In genomic region chr9:113580954-113581311, GRCh38 we compare ENCODE assay signal across 8 cellular contexts.
DNase-seq lines count a peak whose midpoint lies in the region; ATAC-seq and TF ChIP-seq lines count a peak whose summit lies in the region.
"Had no signal": no experiment of that assay in that cellular context is flagged by ENCODE, and none has a peak within 500 bp of the region (broad histone marks: within the 10 kb centered on the region; RNA-seq: fewer than 3 reads in every experiment).

No MANE protein-coding gene starts in this region.

- peak overlapping the region; percentile 90 for H3K4me2 ChIP-seq in KMS-11

- POLR2A ChIA-PET in activated CD8-positive, alpha-beta T cell treated with anti-CD3 and anti-CD28 coated beads, Interleukin-2, amount 10 ng/mL, durations not matched to agents 7 days and 5 days (lab: Charles Lee), result interaction anchor here (1.6 to 5.8 kb wide), 4 partner anchors 63 to 171 kb away, joined by 3 to 49 read pairs (median 5); partner anchors contain the start of genes C9orf43 and POLE3

- H3K4me1 ChIP-seq in KMS-11 (ENCODE audit: low read depth, poor library complexity, severe bottlenecking), result peaks cover 66% of the 10 kb centered on the region

- no peak overlapping the region for H2AFZ ChIP-seq in KMS-11 (ENCODE audit: low read depth)

- H3K27ac ChIP-seq in KMS-11 (no peak overlapping the region), layer of hippocampus (ENCODE audit: low read depth, low read length) (peak overlapping the region; percentile 85)

- H3K4me1 Mint-ChIP-seq in activated CD8-positive, alpha-beta T cell treated with anti-CD3 and anti-CD28 coated beads, Interleukin-2, amount 10 ng/mL, durations not matched to agents 7 days and 5 days (ENCODE audit: low read depth), result peaks cover 86% of the 10 kb centered on the region
- H3K4me1 Mint-ChIP-seq in stimulated activated naive CD8-positive, alpha-beta T cell treated with anti-CD3 and anti-CD28 coated beads, Interleukin-15, amount 100 ng/mL, for 72 hours, result peaks cover 94% of the 10 kb centered on the region

- H3K9me3 Mint-ChIP-seq in activated CD8-positive, alpha-beta T cell treated with anti-CD3 and anti-CD28 coated beads, Interleukin-2, amount 10 ng/mL, durations not matched to agents 7 days and 5 days (ENCODE audit: insufficient read depth), result no peaks in the 10 kb centered on the region
- H3K9me3 Mint-ChIP-seq in stimulated activated naive CD8-positive, alpha-beta T cell treated with anti-CD3 and anti-CD28 coated beads, Interleukin-15, amount 100 ng/mL, for 72 hours, result no peaks in the 10 kb centered on the region
- H3K9me3 Mint-ChIP-seq: brain had no signal

- no peak overlapping the region for H3K4me3 ChIP-seq in KMS-11 (IDR thresholded peaks at IDR 0.05; ENCODE audit: insufficient read depth, low read depth, low read length)

- no peak for TF ChIP-seq CTCF in KMS-11 (conservative IDR thresholded peaks at IDR 0.05; ENCODE audit: low read depth, low read length)

- peak overlapping the region; percentile 82 for H3K4me3 Mint-ChIP-seq in activated CD8-positive, alpha-beta T cell treated with anti-CD3 and anti-CD28 coated beads, Interleukin-2, amount 10 ng/mL, durations not matched to agents 7 days and 5 days
- peak overlapping the region; percentile 85 to 87 for H3K4me3 Mint-ChIP-seq in stimulated activated naive CD8-positive, alpha-beta T cell treated with anti-CD3 and anti-CD28 coated beads, Interleukin-15, amount 100 ng/mL, for 72 hours
- H3K4me3 Mint-ChIP-seq: brain had no signal

- no peak overlapping the region for H3K9ac ChIP-seq in KMS-11

- peak overlapping the region; percentile 99 for H3K27ac Mint-ChIP-seq in activated CD8-positive, alpha-beta T cell treated with anti-CD3 and anti-CD28 coated beads, Interleukin-2, amount 10 ng/mL, durations not matched to agents 7 days and 5 days
- peak overlapping the region; percentile 76 to 90 for H3K27ac Mint-ChIP-seq in stimulated activated naive CD8-positive, alpha-beta T cell treated with anti-CD3 and anti-CD28 coated beads, Interleukin-15, amount 100 ng/mL, for 72 hours

- H3K36me3 ChIP-seq in KMS-11 (ENCODE audit: insufficient read depth), result no peaks in the 10 kb centered on the region

- CTCF ChIA-PET in activated CD8-positive, alpha-beta T cell treated with anti-CD3 and anti-CD28 coated beads, Interleukin-2, amount 10 ng/mL, durations not matched to agents 7 days and 5 days (lab: Charles Lee), result interaction anchor here (1.2 to 6.7 kb wide), 7 partner anchors 10 to 311 kb away, joined by 3 to 154 read pairs (median 22); partner anchors contain the start of gene ALAD

- no peaks in the 10 kb centered on the region for H4K20me1 ChIP-seq in KMS-11 (ENCODE audit: insufficient read depth)

- ATAC-seq in activated CD8-positive, alpha-beta T cell treated with anti-CD3 and anti-CD28 coated beads, Interleukin-2, amount 10 ng/mL, durations not matched to agents 7 days and 5 days, result no peak
- ATAC-seq in stimulated activated naive CD8-positive, alpha-beta T cell treated with anti-CD3 and anti-CD28 coated beads, Interleukin-15, amount 100 ng/mL, for 72 hours, result no peak
- ATAC-seq in HG03095 (IDR thresholded peaks at IDR 0.05; ENCODE audit: unreplicated experiment) (no peak), HG03025 (IDR thresholded peaks at IDR 0.05; ENCODE audit: low FRiP score, unreplicated experiment) (no peak)

- H3K27me3 Mint-ChIP-seq in activated CD8-positive, alpha-beta T cell treated with anti-CD3 and anti-CD28 coated beads, Interleukin-2, amount 10 ng/mL, durations not matched to agents 7 days and 5 days (ENCODE audit: low read depth), result no peaks in the 10 kb centered on the region
- H3K27me3 Mint-ChIP-seq in stimulated activated naive CD8-positive, alpha-beta T cell treated with anti-CD3 and anti-CD28 coated beads, Interleukin-15, amount 100 ng/mL, for 72 hours, result no peaks in the 10 kb centered on the region
- H3K27me3 Mint-ChIP-seq: brain had no signal

- no peaks in the 10 kb centered on the region for H3K79me2 ChIP-seq in KMS-11 (ENCODE audit: insufficient read depth, low read depth)

- DNase-seq in activated CD8-positive, alpha-beta T cell treated with anti-CD3 and anti-CD28 coated beads, Interleukin-2, amount 10 ng/mL, durations not matched to agents 7 days and 5 days, result no peak
- no peak for DNase-seq in stimulated activated naive CD8-positive, alpha-beta T cell treated with anti-CD3 and anti-CD28 coated beads, Interleukin-15, amount 100 ng/mL, for 72 hours
- no peak for DNase-seq in SW480 (ENCODE audit: low spot score)

- no peaks in the 10 kb centered on the region for H3K27me3 ChIP-seq in KMS-11 (ENCODE audit: insufficient read depth, low read depth)
- no peaks in the 10 kb centered on the region for H3K27me3 ChIP-seq in layer of hippocampus (ENCODE audit: control insufficient read depth, insufficient read depth, low read length)

- peaks cover 51% of the 10 kb centered on the region for H3K36me3 Mint-ChIP-seq in activated CD8-positive, alpha-beta T cell treated with anti-CD3 and anti-CD28 coated beads, Interleukin-2, amount 10 ng/mL, durations not matched to agents 7 days and 5 days (ENCODE audit: low read depth)
